In genomic region chr7:114414151-114415053, GRCh38 we compare ENCODE assay signal across 1 cellular context.
A peak's percentile ranks its signal among the peaks of the same experiment; 100 is the strongest.
TF ChIP-seq lines count a peak whose summit lies in the region.

Gene FOXP2, plus strand, starts transcription at chr7:114414815. Its CDS starts 11,697 bp downstream, at chr7:114426512.

TF ChIP-seq in H1, 55 proteins besides CTCF, POLR2A, EP300 and RAD21:
- peak; percentile 99 for TF ChIP-seq CHD7 (IDR thresholded peaks at IDR 0.05; ENCODE audit: insufficient replicate concordance, low read length)
- TF ChIP-seq MAFK (IDR thresholded peaks at IDR 0.05; ENCODE audit: low read depth, low read length), result peak; percentile 30; the same call in 1 of the 2 replicates
- no peak for TF ChIP-seq KDM5A (IDR thresholded peaks at IDR 0.05; ENCODE audit: low read length)
